Comparison of ENCODE assay signal across 2 cellular contexts in genomic region chr18:52700116-52700515, GRCh38.
A peak's percentile ranks its signal among the peaks of the same experiment; 100 is the strongest.
TF ChIP-seq lines count a peak whose summit lies in the region.

No MANE protein-coding gene starts in this region.

TF ChIP-seq in K562, 482 proteins besides CTCF, POLR2A, EP300 and RAD21:
- TF ChIP-seq TBL1XR1 (IDR thresholded peaks at IDR 0.05; ENCODE audit: low read length in 2 of 2) (no peak), HEY1 (CRISPR knock-in tag; IDR thresholded peaks at IDR 0.05; ENCODE audit: borderline replicate concordance) (no peak), ZBTB43 (CRISPR knock-in tag; IDR thresholded peaks at IDR 0.05) (0 out of 2 replicates have a peak, but pooled peaks have one; percentile 52), RUNX1 (IDR thresholded peaks at IDR 0.05; ENCODE audit: low read depth) (no peak)

TF ChIP-seq in HEK293T, 16 proteins besides CTCF, POLR2A, EP300 and RAD21 (continued from another document):
- TF ChIP-seq PKNOX1 (IDR thresholded peaks at IDR 0.05) (no peak), L3MBTL2 (conservative IDR thresholded peaks at IDR 0.05) (no peak), LEF1 (IDR thresholded peaks at IDR 0.05; ENCODE audit: borderline replicate concordance) (no peak), ZNF384 (IDR thresholded peaks at IDR 0.05) (no peak), CTBP1 (IDR thresholded peaks at IDR 0.05; ENCODE audit: borderline replicate concordance) (no peak), ELF4 (IDR thresholded peaks at IDR 0.05) (no peak), NFRKB (IDR thresholded peaks at IDR 0.05) (no peak), FOXK2 (IDR thresholded peaks at IDR 0.05) (no peak), ARNT (IDR thresholded peaks at IDR 0.05) (no peak), SP1 (IDR thresholded peaks at IDR 0.05) (no peak), BHLHE40 (IDR thresholded peaks at IDR 0.05; ENCODE audit: borderline replicate concordance) (no peak), FOXA1 (IDR thresholded peaks at IDR 0.05) (no peak), HDGF (IDR thresholded peaks at IDR 0.05; ENCODE audit: borderline replicate concordance) (no peak), TARDBP (IDR thresholded peaks at IDR 0.05) (no peak), FOXM1 (IDR thresholded peaks at IDR 0.05; ENCODE audit: borderline replicate concordance) (no peak)
